ENCODE assay signal across 8 cellular contexts in the genomic region with DNA sequence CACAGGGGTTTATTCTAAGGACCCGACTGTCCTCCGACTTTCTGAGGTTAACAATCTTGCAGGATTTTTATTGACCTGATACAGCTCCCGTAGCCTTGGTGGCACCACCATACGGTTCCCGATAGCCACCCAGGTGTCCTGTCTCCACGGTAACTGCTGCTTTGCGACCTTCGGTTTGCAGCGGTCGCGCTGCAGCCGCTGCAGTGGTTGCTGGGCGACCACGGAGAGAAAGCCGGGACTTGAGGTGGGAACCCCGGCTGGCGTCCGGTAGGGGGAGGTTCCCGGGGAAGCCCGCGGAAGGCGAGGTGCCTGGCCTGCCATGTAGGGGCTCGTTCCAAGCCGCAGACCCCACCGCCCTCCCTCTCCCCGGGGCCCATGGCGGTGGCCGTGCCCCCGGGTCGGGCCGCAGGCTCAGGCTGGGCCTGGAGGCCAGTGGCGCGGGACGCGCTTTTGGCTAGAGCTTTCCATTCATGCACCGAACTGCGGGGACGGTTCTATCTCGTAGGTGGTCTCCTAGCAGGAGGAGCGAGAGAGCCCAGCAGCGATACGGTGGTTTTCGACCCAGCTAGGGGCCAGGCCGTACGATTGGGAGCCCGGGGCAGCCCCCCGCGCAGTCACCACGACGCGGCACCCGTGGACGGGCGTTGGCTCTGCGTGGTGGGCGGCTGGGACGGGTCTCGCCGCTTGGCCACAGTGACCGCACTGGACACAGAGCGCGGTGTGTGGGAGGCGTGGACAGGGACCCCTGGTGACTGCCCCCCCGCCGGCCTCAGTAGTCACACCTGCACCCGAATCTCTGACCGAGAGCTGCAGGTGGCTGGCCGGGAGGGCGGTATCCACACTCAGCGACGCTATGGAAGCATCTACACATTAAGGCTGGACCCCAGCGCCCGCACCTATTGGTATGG. TPM values are rescaled to one million over a fixed set of nuclear protein-coding genes. Genes with fewer than 3 reads are reported as not detected.
A peak's percentile ranks its signal among the peaks of the same experiment; 100 is the strongest.
DNase-seq lines count a peak whose midpoint lies in the region; ATAC-seq lines count a peak whose summit lies in the region.

A gene with protein sequence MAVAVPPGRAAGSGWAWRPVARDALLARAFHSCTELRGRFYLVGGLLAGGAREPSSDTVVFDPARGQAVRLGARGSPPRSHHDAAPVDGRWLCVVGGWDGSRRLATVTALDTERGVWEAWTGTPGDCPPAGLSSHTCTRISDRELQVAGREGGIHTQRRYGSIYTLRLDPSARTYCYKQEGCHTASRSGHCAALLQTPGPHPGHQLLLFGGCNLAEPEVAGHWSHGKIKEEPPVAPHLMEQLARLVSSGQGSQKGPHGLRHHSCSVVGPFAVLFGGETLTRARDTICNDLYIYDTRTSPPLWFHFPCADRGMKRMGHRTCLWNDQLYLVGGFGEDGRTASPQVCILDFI (plus strand): TSS at position 201 of the 908 bp plus-strand sequence. CDS start 175 bp downstream, at position 376.

- H3K9me3 Mint-ChIP-seq in IgD-negative memory B cell: no peaks in the 10 kb centered on the region

- DNase-seq in DMS114 treated with DMSO at 0.1 percent for 48 hours (lab: John Stamatoyannopoulos, UW; ENCODE audit: unreplicated experiment) (peak; percentile 70), T follicular helper cell (ENCODE audit: low read depth) (peak; percentile 37), astrocyte of the hippocampus (ENCODE audit: low read depth, low spot score) (peak; percentile 92), hypothalamus (lab: John Stamatoyannopoulos, UW) (peak in 48 of 51 donors; percentile 17 to 93 (median 69)), retina (peak; percentile 92), AML-193 (lab: John Stamatoyannopoulos, UW) (no peak)

- peak within 1 kb of the TSS; percentile 95 to 100 (median 98) for H3K27ac Mint-ChIP-seq in IgD-negative memory B cell

- ATAC-seq in GM21515 (IDR thresholded peaks at IDR 0.05; ENCODE audit: unreplicated experiment): peak; percentile 71

- H3K27me3 Mint-ChIP-seq in IgD-negative memory B cell: no peaks in the 10 kb centered on the region

- H3K4me3 Mint-ChIP-seq in IgD-negative memory B cell: peak within 1 kb of the TSS; percentile 86 to 95 (median 92)

- H3K36me3 Mint-ChIP-seq in IgD-negative memory B cell: peaks cover 2% of the 10 kb centered on the region

- peaks cover 16 to 21% (median 17%) of the 10 kb centered on the region in 3 donors for H3K4me1 Mint-ChIP-seq in IgD-negative memory B cell

RNA-seq across cellular contexts. Expression of the gene that starts here (rescaled TPM):
- polyA plus RNA-seq in IgD-negative memory B cell: 5.0 TPM

Comparison
In these comparisons a context has a peak if more than half of its experiments do, and no peak if none do; other contexts are left out.
1. DNase-seq: peak in DMS114 treated with DMSO at 0.1 percent for 48 hours (single experiment), T follicular helper cell (single experiment), astrocyte of the hippocampus (single experiment), hypothalamus (48 of 51) and retina (single experiment); none in AML-193 (0 of 2).